ENCODE assay signal across 21 cellular contexts in the genomic region with DNA sequence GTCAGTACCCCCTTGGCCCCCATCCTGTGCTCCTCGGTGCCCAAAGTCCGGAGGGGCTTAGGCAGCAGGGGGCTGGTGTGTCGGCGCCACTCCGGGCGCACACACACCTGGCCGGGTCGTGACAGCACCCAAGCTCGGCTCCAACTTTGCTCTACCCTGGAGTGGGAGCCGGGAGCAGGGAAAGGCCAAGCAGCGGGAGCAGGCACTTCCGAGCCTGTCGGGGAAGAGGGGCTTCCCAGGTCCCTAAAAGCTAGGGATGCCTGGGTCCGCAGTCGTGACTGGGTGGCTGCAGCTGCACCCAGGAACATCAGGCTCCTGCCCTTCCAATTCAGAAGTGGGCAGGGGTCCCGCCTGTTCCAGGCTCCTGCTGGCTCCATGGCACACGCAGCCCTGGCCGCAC.
"Had no signal": no experiment of that assay in that cellular context is flagged by ENCODE, and none has a peak within 500 bp of the region (broad histone marks: within the 10 kb centered on the region; RNA-seq: fewer than 3 reads in every experiment).

No MANE protein-coding gene starts in this region.

- H3K9me3 ChIP-seq: gastrocnemius medialis, neutrophil, tibial artery, upper lobe of right lung, vagina had no signal

- H3K27me3 Mint-ChIP-seq: naive thymus-derived CD4-positive, alpha-beta T cell; stimulated activated naive CD8-positive, alpha-beta T cell treated with anti-CD3 and anti-CD28 coated beads, Interleukin-15, Interleukin-2, amounts not matched to agents 100 ng/mL and 50 ng/mL, for 24 hours had no signal

- ATAC-seq: esophagus mucosa; gastrocnemius medialis; left colon; left ventricle myocardium superior; naive thymus-derived CD4-positive, alpha-beta T cell; upper lobe of right lung had no signal

- H3K27me3 ChIP-seq: dorsolateral prefrontal cortex, gastrocnemius medialis, neutrophil, tibial artery, upper lobe of right lung, vagina had no signal

- FAIRE-seq: endometrium had no signal

- DNase-seq: cortex of kidney; dorsolateral prefrontal cortex; effector CD8-positive, alpha-beta T cell; gastrocnemius medialis; immature natural killer cell; left colon; left ventricle myocardium superior; mesendoderm; naive thymus-derived CD4-positive, alpha-beta T cell; nephron progenitor cell; posterior cingulate gyrus; stimulated activated CD4-positive, alpha-beta T cell treated with anti-CD3 and anti-CD28 coated beads, Interleukin-2, amount 100 ng/mL, for 48 hours; tibial artery; upper lobe of right lung had no signal

- H3K4me1 ChIP-seq: gastrocnemius medialis, tibial artery, upper lobe of right lung, vagina had no signal

- H3K4me2 ChIP-seq: smooth muscle cell had no signal

- H3K27ac Mint-ChIP-seq: nephron progenitor cell had no signal

- H3K4me3 Mint-ChIP-seq: immature natural killer cell; naive thymus-derived CD4-positive, alpha-beta T cell; nephron progenitor cell; stimulated activated naive CD8-positive, alpha-beta T cell treated with anti-CD3 and anti-CD28 coated beads, Interleukin-15, Interleukin-2, amounts not matched to agents 100 ng/mL and 50 ng/mL, for 24 hours had no signal

- H3K27ac ChIP-seq: dorsolateral prefrontal cortex, gastrocnemius medialis, neutrophil, tibial artery, upper lobe of right lung, vagina had no signal

- H3K9me3 Mint-ChIP-seq: immature natural killer cell; naive thymus-derived CD4-positive, alpha-beta T cell; nephron progenitor cell; stimulated activated naive CD8-positive, alpha-beta T cell treated with anti-CD3 and anti-CD28 coated beads, Interleukin-15, Interleukin-2, amounts not matched to agents 100 ng/mL and 50 ng/mL, for 24 hours had no signal

- H3K4me3 ChIP-seq: dorsolateral prefrontal cortex, gastrocnemius medialis, lung, smooth muscle cell, tibial artery, upper lobe of right lung, vagina had no signal
